In genomic region chr1:202237052-202237451, GRCh38 we compare ENCODE assay signal across 9 cellular contexts. TPM values are rescaled to one million over a fixed set of nuclear protein-coding genes. Genes with fewer than 3 reads are reported as not detected.
A peak's percentile ranks its signal among the peaks of the same experiment; 100 is the strongest.
DNase-seq lines count a peak whose midpoint lies in the region; ATAC-seq, FAIRE-seq and TF ChIP-seq lines count a peak whose summit lies in the region.
"Had no signal": no experiment of that assay in that cellular context is flagged by ENCODE, and none has a peak within 500 bp of the region (broad histone marks: within the 10 kb centered on the region; RNA-seq: fewer than 3 reads in every experiment).

No MANE protein-coding gene starts in this region.

- intact Hi-C loops in psoas muscle (cut with DNase I) = loop anchor here in 1 of 2 donors (10.0 kb wide), 1 partner anchor 918 kb away; no protein-coding TSS in a partner anchor

- peaks cover 7% of the 10 kb centered on the region for H3K4me1 ChIP-seq in psoas muscle
- no peaks in the 10 kb centered on the region for H3K4me1 ChIP-seq in effector memory CD4-positive, alpha-beta T cell (ENCODE audit: control insufficient read depth, insufficient read depth, low read length, poor library complexity, severe bottlenecking)

- ATAC-seq in psoas muscle = peak in 3 of 4 donors; percentile 40 to 77 (median 70)
- no peak for ATAC-seq in GM19397 (IDR thresholded peaks at IDR 0.05; ENCODE audit: unreplicated experiment)

- H3K27me3 ChIP-seq in psoas muscle (ENCODE audit: insufficient read depth in 3 of 3, low read length in 2 of 3) = peaks cover 0 to 6% (median 0%) of the 10 kb centered on the region in 3 donors
- no peaks in the 10 kb centered on the region for H3K27me3 ChIP-seq in effector memory CD4-positive, alpha-beta T cell (replicated peaks; ENCODE audit: control insufficient read depth, insufficient read depth, low read length, poor library complexity, severe bottlenecking)

- no peak overlapping the region for H3K27ac ChIP-seq in psoas muscle
- H3K27ac ChIP-seq in effector memory CD4-positive, alpha-beta T cell (ENCODE audit: insufficient read depth, low read length, poor library complexity, severe bottlenecking) = no peak overlapping the region

- H3K4me3 ChIP-seq in psoas muscle = no peak overlapping the region
- H3K4me3 ChIP-seq in effector memory CD4-positive, alpha-beta T cell (ENCODE audit: insufficient read depth, low read depth, low read length, poor library complexity, severe bottlenecking) = no peak overlapping the region

- peak; percentile 86 for DNase-seq in 8988T
- DNase-seq in GDM1 (lab: John Stamatoyannopoulos, UW) = peak; percentile 31
- peak; percentile 14 for DNase-seq in fibroblast of the conjunctiva (ENCODE audit: low read depth)
- no peak for DNase-seq in psoas muscle
- no peak for DNase-seq in effector memory CD4-positive, alpha-beta T cell

- FAIRE-seq in TTC549 (lab: Jason Lieb, UNC) = peak; percentile 25
- FAIRE-seq: colon had no signal

- 38 to 43% (median 42%) methylated on average over 8 of the region's 8 CpGs for WGBS in psoas muscle, 3 donors

- no peaks in the 10 kb centered on the region for H3K36me3 ChIP-seq in psoas muscle (ENCODE audit: insufficient read depth in 1 of 2, low read depth in 1 of 2)
- no peaks in the 10 kb centered on the region for H3K36me3 ChIP-seq in effector memory CD4-positive, alpha-beta T cell (ENCODE audit: control insufficient read depth, insufficient read depth, low read length)

- no peaks in the 10 kb centered on the region for H3K9me3 ChIP-seq in psoas muscle
- no peaks in the 10 kb centered on the region for H3K9me3 ChIP-seq in effector memory CD4-positive, alpha-beta T cell (ENCODE audit: control insufficient read depth, low read length)

- TF ChIP-seq CTCF in LNCAP (IDR thresholded peaks at IDR 0.05) (peak; percentile 65), psoas muscle (IDR thresholded peaks at IDR 0.05) (peak; percentile 18)

RNA-seq across cellular contexts. Expression of gene LGR6, which starts 43.5 kb away (rescaled TPM):
- under 1 TPM in 1 of 4 donors, not detected in 3; 0.19 TPM for total RNA-seq in psoas muscle
- under 1 TPM; 0.12 to 0.20 (median 0.13) TPM for polyA plus RNA-seq in psoas muscle

Comparison
In these comparisons a context has a peak if more than half of its experiments do, and no peak if none do; other contexts are left out.
1. DNase-seq: peak in 8988T (single experiment), GDM1 (single experiment) and fibroblast of the conjunctiva (single experiment); none in psoas muscle (0 of 2) and effector memory CD4-positive, alpha-beta T cell (0 of 3).